ENCODE assay signal across 12 cellular contexts in genomic region chr3:31166249-31166885, GRCh38.
DNase-seq lines count a peak whose midpoint lies in the region; ATAC-seq and TF ChIP-seq lines count a peak whose summit lies in the region.
"Had no signal": no experiment of that assay in that cellular context is flagged by ENCODE, and none has a peak within 500 bp of the region (broad histone marks: within the 10 kb centered on the region; RNA-seq: fewer than 3 reads in every experiment).

No MANE protein-coding gene starts in this region.

- TF ChIP-seq POLR2A in suprapubic skin (IDR thresholded peaks at IDR 0.05), result no peak

- intact Hi-C loops in left lung (cut with DNase I) (no loop called here), upper lobe of right lung (cut with DNase I) (no loop called here), sciatic nerve (cut with DNase I) (no loop called here)

- WGBS in suprapubic skin, result 32% methylated on average over 4 of the region's 4 CpGs

- H3K9me3 ChIP-seq in left lung (no peaks in the 10 kb centered on the region), upper lobe of right lung (no peaks in the 10 kb centered on the region), suprapubic skin (no peaks in the 10 kb centered on the region)

- H3K36me3 ChIP-seq in brain microvascular endothelial cell (replicated peaks), result no peaks in the 10 kb centered on the region
- no peaks in the 10 kb centered on the region for H3K36me3 ChIP-seq in left lung
- H3K36me3 ChIP-seq in upper lobe of right lung, result no peaks in the 10 kb centered on the region
- H3K36me3 ChIP-seq in suprapubic skin, result no peaks in the 10 kb centered on the region
- H3K36me3 ChIP-seq: WERI-Rb-1 had no signal

- H3K4me1 ChIP-seq in left lung (peaks cover 0 to 17% of the 10 kb centered on the region in 2 donors), upper lobe of right lung (peaks cover 15% of the 10 kb centered on the region), suprapubic skin (no peaks in the 10 kb centered on the region)

- no peak for TF ChIP-seq EP300 in suprapubic skin (IDR thresholded peaks at IDR 0.05)

- TF ChIP-seq CTCF in brain microvascular endothelial cell (IDR thresholded peaks at IDR 0.05; ENCODE audit: low read depth, low read length, missing control alignments) (no peak), left lung (IDR thresholded peaks at IDR 0.05) (no peak), upper lobe of right lung (IDR thresholded peaks at IDR 0.05) (no peak), suprapubic skin (IDR thresholded peaks at IDR 0.05) (no peak)

- H3K27me3 ChIP-seq in brain microvascular endothelial cell (replicated peaks) (no peaks in the 10 kb centered on the region), left lung (no peaks in the 10 kb centered on the region), upper lobe of right lung (no peaks in the 10 kb centered on the region), suprapubic skin (no peaks in the 10 kb centered on the region)

- DNase-seq in NCI-H1092 treated with DMSO at 0.1 percent for 48 hours (lab: John Stamatoyannopoulos, UW) (peak; percentile 11), NCI-H1092 (lab: John Stamatoyannopoulos, UW) (no peak), brain microvascular endothelial cell (peak; percentile 85), left lung (no peak), upper lobe of right lung (no peak), sciatic nerve (ENCODE audit: low spot score) (no peak), suprapubic skin (ENCODE audit: low spot score in 2 of 2) (no peak)
- DNase-seq in activated CD4-positive, CD25-positive, alpha-beta regulatory T cell treated with anti-CD3 and anti-CD28 coated beads, Interleukin-2, amount 50 U/mL, for 72 hours, result no peak
- DNase-seq: activated effector memory CD4-positive, alpha-beta T cell treated with anti-CD3 and anti-CD28 coated beads, Interleukin-2, amount 50 U/mL, for 16 hours; KBM-7; NCI-H82; WERI-Rb-1 had no signal

- H3K27ac ChIP-seq in brain microvascular endothelial cell (peak overlapping the region; percentile 82), left lung (peak overlapping the region; percentile 43 to 69), upper lobe of right lung (peak overlapping the region; percentile 61), suprapubic skin (no peak overlapping the region)
- H3K27ac ChIP-seq: WERI-Rb-1 had no signal

- in situ Hi-C loops in brain microvascular endothelial cell (cut with HindIII; ENCODE audit: low pct_ligation_motif_present, low sequenced_read_pairs), result no loop called here

- H3K4me3 ChIP-seq in brain microvascular endothelial cell (ENCODE audit: low read depth, low read length), result no peak overlapping the region
- no peak overlapping the region for H3K4me3 ChIP-seq in left lung
- no peak overlapping the region for H3K4me3 ChIP-seq in upper lobe of right lung
- no peak overlapping the region for H3K4me3 ChIP-seq in suprapubic skin

- ATAC-seq in left lung (peak; percentile 46), upper lobe of right lung (peak; percentile 31), sciatic nerve (no peak)

Comparison
In these comparisons a context has a peak if more than half of its experiments do, and no peak if none do; other contexts are left out.
1. DNase-seq: peak in NCI-H1092 treated with DMSO at 0.1 percent for 48 hours (single experiment) and brain microvascular endothelial cell (single experiment); none in NCI-H1092 (single experiment), left lung (0 of 2), upper lobe of right lung (single experiment), sciatic nerve (single experiment), activated CD4-positive, CD25-positive, alpha-beta regulatory T cell treated with anti-CD3 and anti-CD28 coated beads, Interleukin-2, amount 50 U/mL, for 72 hours (single experiment) and suprapubic skin (0 of 2).